Comparison of ENCODE assay signal across 17 cellular contexts in the genomic region with DNA sequence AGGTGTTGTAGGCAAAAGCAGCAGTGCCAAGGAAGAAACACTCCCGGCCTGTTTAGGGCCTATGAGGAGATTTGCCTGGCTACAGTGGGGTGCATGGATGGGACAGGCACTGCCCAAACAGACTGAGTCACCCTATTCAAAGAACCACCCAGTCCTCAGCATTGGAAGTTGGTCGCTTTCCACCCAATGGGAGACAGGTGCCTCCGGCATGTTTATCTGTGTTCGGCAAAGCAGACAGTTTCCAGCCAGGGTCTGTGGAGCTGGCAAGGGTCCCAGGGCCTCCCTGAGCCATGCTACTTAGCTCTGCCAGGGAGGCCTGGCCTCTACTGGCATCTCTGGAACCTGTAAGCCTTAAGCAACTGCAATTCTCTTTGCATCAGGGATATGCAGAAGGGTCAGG.
DNase-seq lines count a peak whose midpoint lies in the region; FAIRE-seq and TF ChIP-seq lines count a peak whose summit lies in the region.
"Had no signal": no experiment of that assay in that cellular context is flagged by ENCODE, and none has a peak within 500 bp of the region (broad histone marks: within the 10 kb centered on the region; RNA-seq: fewer than 3 reads in every experiment).

No MANE protein-coding gene starts in this region.

- H3K9me3 ChIP-seq in BE2C: no peaks in the 10 kb centered on the region
- no peaks in the 10 kb centered on the region for H3K9me3 ChIP-seq in esophagus (ENCODE audit: control insufficient read depth in 2 of 2, insufficient read depth in 1 of 2, low read depth in 1 of 2, low read length in 1 of 2)

- H3K27me3 ChIP-seq in BE2C (no peaks in the 10 kb centered on the region), esophagus (ENCODE audit: control insufficient read depth in 1 of 2, insufficient read depth in 2 of 2, low read length in 2 of 2) (no peaks in the 10 kb centered on the region)

- H3K27ac ChIP-seq in esophagus (ENCODE audit: low read depth in 2 of 2, low read length in 1 of 2): peak overlapping the region; percentile 55 to 79

- peak; percentile 85 for DNase-seq in BE2C
- no peak for DNase-seq in GM12892 (ENCODE audit: insufficient read length)
- peak; percentile 54 for DNase-seq in NCI-H1694 treated with DMSO at 0.1 percent for 48 hours (lab: John Stamatoyannopoulos, UW)
- no peak for DNase-seq in head of caudate nucleus
- DNase-seq in NCI-H2107 (lab: John Stamatoyannopoulos, UW): no peak
- no peak for DNase-seq in HT-29 (ENCODE audit: low spot score)
- DNase-seq: CD4-positive, CD25-positive, alpha-beta regulatory T cell; GOT3; NCI-H187 treated with DMSO at 0.1 percent for 48 hours; NCI-H2171 treated with DMSO at 0.1 percent for 48 hours; NCI-H524 treated with DMSO at 0.1 percent for 48 hours; NK-92 treated with Interleukin-12 subunit alpha and Interleukin-12 subunit beta, amount 100 ng/mL, for 24 hours; OCI-M1; RPMI8226; T-helper 2 cell had no signal

- TF ChIP-seq POLR2A in GM12892 (IDR thresholded peaks at IDR 0.05; ENCODE audit: low read depth, low read length): no peak

- H3K36me3 ChIP-seq in BE2C: no peaks in the 10 kb centered on the region
- no peaks in the 10 kb centered on the region for H3K36me3 ChIP-seq in esophagus (ENCODE audit: control insufficient read depth in 2 of 2, insufficient read depth in 2 of 2, low read length in 1 of 2)

- no peak overlapping the region for H3K4me3 ChIP-seq in BE2C (ENCODE audit: low read depth, low read length)
- no peak overlapping the region for H3K4me3 ChIP-seq in esophagus (ENCODE audit: low read depth in 1 of 2, low read length in 2 of 2)
- H3K4me3 ChIP-seq: K562 had no signal

- TF ChIP-seq CTCF in BE2C (IDR thresholded peaks at IDR 0.05; ENCODE audit: low read depth, low read length): no peak

- H3K4me1 ChIP-seq in BE2C: peaks cover 16% of the 10 kb centered on the region
- peaks cover 0 to 3% of the 10 kb centered on the region in 2 donors for H3K4me1 ChIP-seq in esophagus (ENCODE audit: control insufficient read depth in 2 of 2, insufficient read depth in 2 of 2, low read length in 1 of 2)

- intact Hi-C loops in head of caudate nucleus (cut with DNase I): no loop called here

- 55 to 59% methylated on average over 4 of the region's 4 CpGs for WGBS in esophagus, 2 donors

- FAIRE-seq in GM12892 (lab: Jason Lieb, UNC): peak; percentile 79
- FAIRE-seq: K562 had no signal

Comparison
In these comparisons a context has a peak if more than half of its experiments do, and no peak if none do; other contexts are left out.
1. DNase-seq: peak in BE2C (single experiment) and NCI-H1694 treated with DMSO at 0.1 percent for 48 hours (single experiment); none in GM12892 (single experiment), head of caudate nucleus (0 of 42), NCI-H2107 (single experiment) and HT-29 (single experiment).